Comparison of ENCODE assay signal across 8 cellular contexts in genomic region chr5:95861221-95861857, GRCh38. TPM values are rescaled to one million over a fixed set of nuclear protein-coding genes. Genes with fewer than 3 reads are reported as not detected.
DNase-seq lines count a peak whose midpoint lies in the region; ATAC-seq and TF ChIP-seq lines count a peak whose summit lies in the region.

No MANE protein-coding gene starts in this region.

- intact Hi-C loops in sciatic nerve (cut with DNase I) = no loop called here

- CTCF ChIA-PET in HEK293T (lab: Yijun Ruan, JAX) = interaction anchor here (0.6 to 1.2 kb wide), 3 partner anchors 39 to 1269 kb away, joined by 3 to 6 read pairs (median 5); partner anchors contain the start of gene GLRX

- POLR2A ChIA-PET in HEK293T (lab: Yijun Ruan, JAX) = interaction anchor here (0.5 to 1.5 kb wide), 3 partner anchors 99 to 215 kb away, joined by 3 to 7 read pairs (median 3); partner anchors contain the start of gene RFESD

- ATAC-seq in sciatic nerve (peak; percentile 58), HG03460 (IDR thresholded peaks at IDR 0.05; ENCODE audit: unreplicated experiment) (no peak), HG02571 (IDR thresholded peaks at IDR 0.05; ENCODE audit: unreplicated experiment) (no peak)

- DNase-seq in AG08395 (ENCODE audit: low spot score) = peak; percentile 86
- peak; percentile 28 for DNase-seq in HEK293T (ENCODE audit: extremely low spot score)
- DNase-seq in SKM-1 treated with dmso at 0.1 percent for 144 hours (lab: John Stamatoyannopoulos, UW; ENCODE audit: unreplicated experiment) = peak; percentile 79
- peak; percentile 99 for DNase-seq in fibroblast of peridontal ligament (ENCODE audit: extremely low read depth)
- peak; percentile 74 for DNase-seq in sciatic nerve (ENCODE audit: low spot score)
- DNase-seq in NCI-H524 treated with DMSO at 0.1 percent for 48 hours (lab: John Stamatoyannopoulos, UW) = no peak

TF ChIP-seq in HEK293T, 16 proteins besides CTCF, POLR2A, EP300 and RAD21:
- no peak for TF ChIP-seq FOXM1 (IDR thresholded peaks at IDR 0.05; ENCODE audit: borderline replicate concordance)
- peak; percentile 68 for TF ChIP-seq L3MBTL2 (conservative IDR thresholded peaks at IDR 0.05)
TF ChIP-seq in HEK293T: peak in this region for 1.

RNA-seq across cellular contexts. Expression of gene GLRX, which starts 38.8 kb away (rescaled TPM):
- total RNA-seq in sciatic nerve = 22.2 TPM
